In genomic region chr21:37224861-37225260, GRCh38 we compare ENCODE assay signal across 19 cellular contexts. TPM values are rescaled to one million over a fixed set of nuclear protein-coding genes. Genes with fewer than 3 reads are reported as not detected.
DNase-seq lines count a peak whose midpoint lies in the region; ATAC-seq and TF ChIP-seq lines count a peak whose summit lies in the region.
"Had no signal": no experiment of that assay in that cellular context is flagged by ENCODE, and none has a peak within 500 bp of the region (broad histone marks: within the 10 kb centered on the region; RNA-seq: fewer than 3 reads in every experiment).

No MANE protein-coding gene starts in this region.

- no peaks in the 10 kb centered on the region for H3K27me3 ChIP-seq in CD4-positive, alpha-beta T cell (ENCODE audit: control insufficient read depth, insufficient read depth, low read length)
- H3K27me3 ChIP-seq: adrenal gland, breast epithelium, hepatocyte, ovary had no signal

- no peak for TF ChIP-seq CTCF in CD4-positive, alpha-beta T cell (IDR thresholded peaks at IDR 0.05)
- no peak for TF ChIP-seq CTCF in GM20000 (IDR thresholded peaks at IDR 0.05; ENCODE audit: extremely low read depth, missing control alignments)

- peak overlapping the region; percentile 78 for H3K4me3 Mint-ChIP-seq in CD4-positive, alpha-beta T cell
- no peak overlapping the region for H3K4me3 Mint-ChIP-seq in activated CD4-positive, alpha-beta memory T cell treated with anti-CD3 and anti-CD28 coated beads, Interleukin-2, amount 10 ng/mL, durations not matched to agents 7 days and 5 days
- H3K4me3 Mint-ChIP-seq in memory B cell: no peak overlapping the region

- no peak for ATAC-seq in CD4-positive, alpha-beta T cell (ENCODE audit: poor library complexity)
- no peak for ATAC-seq in memory B cell (ENCODE audit: low read depth)
- no peak for ATAC-seq in GM19035 (IDR thresholded peaks at IDR 0.05; ENCODE audit: unreplicated experiment)
- ATAC-seq: sciatic nerve had no signal

- no peaks in the 10 kb centered on the region for H3K9me3 ChIP-seq in CD4-positive, alpha-beta T cell (ENCODE audit: control insufficient read depth, low read length)
- H3K9me3 ChIP-seq: adrenal gland, breast epithelium, ovary had no signal

- H3K27me3 Mint-ChIP-seq in CD4-positive, alpha-beta T cell: no peaks in the 10 kb centered on the region
- H3K27me3 Mint-ChIP-seq in activated CD4-positive, alpha-beta memory T cell treated with anti-CD3 and anti-CD28 coated beads, Interleukin-2, amount 10 ng/mL, durations not matched to agents 7 days and 5 days: no peaks in the 10 kb centered on the region
- H3K27me3 Mint-ChIP-seq in memory B cell: no peaks in the 10 kb centered on the region

- POLR2A ChIA-PET in CD4-positive, alpha-beta T cell (lab: Charles Lee): interaction anchor here (1.2 to 2.9 kb wide), 4 partner anchors 16 to 339 kb away, joined by 3 to 13 read pairs (median 4); partner anchors contain the start of gene VPS26C
- POLR2A ChIA-PET in activated CD4-positive, alpha-beta memory T cell treated with anti-CD3 and anti-CD28 coated beads, Interleukin-2, amount 10 ng/mL, durations not matched to agents 7 days and 5 days (lab: Charles Lee): interaction anchor here (0.6 to 1.8 kb wide), 9 partner anchors 12 to 146 kb away, joined by 3 to 6 read pairs (median 4); partner anchors contain the start of gene VPS26C

- CTCF ChIA-PET in CD4-positive, alpha-beta T cell (lab: Charles Lee): interaction anchor here (0.6 kb wide), 1 partner anchor 343 kb away, joined by 3 read pairs; no protein-coding TSS in a partner anchor
- CTCF ChIA-PET in activated CD4-positive, alpha-beta memory T cell treated with anti-CD3 and anti-CD28 coated beads, Interleukin-2, amount 10 ng/mL, durations not matched to agents 7 days and 5 days (lab: Charles Lee): interaction anchor here (0.9 kb wide), 1 partner anchor 44 kb away, joined by 3 read pairs; no protein-coding TSS in a partner anchor

- DNase-seq in NK-92 treated with Interleukin-12 subunit alpha and Interleukin-12 subunit beta, amount 100 ng/mL, for 24 hours (lab: John Stamatoyannopoulos, UW): peak; percentile 25
- DNase-seq in NK-92 (lab: John Stamatoyannopoulos, UW; ENCODE audit: unreplicated experiment) (no peak), memory B cell (ENCODE audit: low spot score in 2 of 2) (no peak), NCI-H146 treated with DMSO at 0.1 percent for 48 hours (lab: John Stamatoyannopoulos, UW; ENCODE audit: unreplicated experiment) (no peak), GM20000 (ENCODE audit: low spot score) (no peak)
- DNase-seq in CD4-positive, alpha-beta T cell: no peak
- no peak for DNase-seq in activated CD4-positive, alpha-beta memory T cell treated with anti-CD3 and anti-CD28 coated beads, Interleukin-2, amount 10 ng/mL, durations not matched to agents 7 days and 5 days
- DNase-seq: AML-193, NCI-H2171, NCI-H748 treated with DMSO at 0.1 percent for 48 hours, ovary, SHP77 treated with DMSO at 0.1 percent for 48 hours, trophoblast cell had no signal

- peaks cover 76% of the 10 kb centered on the region for H3K36me3 Mint-ChIP-seq in CD4-positive, alpha-beta T cell (ENCODE audit: low read depth)
- H3K36me3 Mint-ChIP-seq in activated CD4-positive, alpha-beta memory T cell treated with anti-CD3 and anti-CD28 coated beads, Interleukin-2, amount 10 ng/mL, durations not matched to agents 7 days and 5 days (ENCODE audit: low read depth): peaks cover 68% of the 10 kb centered on the region
- peaks cover 20% of the 10 kb centered on the region for H3K36me3 Mint-ChIP-seq in memory B cell

- no peaks in the 10 kb centered on the region for H3K9me3 Mint-ChIP-seq in CD4-positive, alpha-beta T cell
- peaks cover 2% of the 10 kb centered on the region for H3K9me3 Mint-ChIP-seq in activated CD4-positive, alpha-beta memory T cell treated with anti-CD3 and anti-CD28 coated beads, Interleukin-2, amount 10 ng/mL, durations not matched to agents 7 days and 5 days
- H3K9me3 Mint-ChIP-seq in memory B cell: no peaks in the 10 kb centered on the region

- intact Hi-C loops in CD4-positive, alpha-beta T cell (cut with DNase I, micrococcal nuclease): loop anchor here (5.0 to 10.0 kb wide), 3 partner anchors 153 to 237 kb away; partner anchors contain the start of genes PIGP (in 1 of the 2) and TTC3 (in 1 of the 2)

- peak overlapping the region; percentile 57 for H3K27ac ChIP-seq in CD4-positive, alpha-beta T cell (ENCODE audit: low read depth, low read length)
- H3K27ac ChIP-seq: 22Rv1, adrenal gland, breast epithelium, hepatocyte, ovary had no signal

- H3K4me1 Mint-ChIP-seq in CD4-positive, alpha-beta T cell (ENCODE audit: low read depth): peaks cover 53% of the 10 kb centered on the region
- H3K4me1 Mint-ChIP-seq in activated CD4-positive, alpha-beta memory T cell treated with anti-CD3 and anti-CD28 coated beads, Interleukin-2, amount 10 ng/mL, durations not matched to agents 7 days and 5 days: peaks cover 51% of the 10 kb centered on the region
- H3K4me1 Mint-ChIP-seq in memory B cell: peaks cover 12% of the 10 kb centered on the region

- peak overlapping the region; percentile 91 for H3K27ac Mint-ChIP-seq in CD4-positive, alpha-beta T cell
- peak overlapping the region; percentile 64 for H3K27ac Mint-ChIP-seq in activated CD4-positive, alpha-beta memory T cell treated with anti-CD3 and anti-CD28 coated beads, Interleukin-2, amount 10 ng/mL, durations not matched to agents 7 days and 5 days
- H3K27ac Mint-ChIP-seq in memory B cell: peak overlapping the region; percentile 63

RNA-seq across cellular contexts. Expression of gene VPS26C, which starts 42.3 kb away (rescaled TPM):
- 10 to 100 TPM; 31.8 to 36.0 TPM for total RNA-seq in CD4-positive, alpha-beta T cell
- total RNA-seq in activated CD4-positive, alpha-beta memory T cell treated with anti-CD3 and anti-CD28 coated beads, Interleukin-2, amount 10 ng/mL, durations not matched to agents 7 days and 5 days: 10 to 100 TPM; 70.7 to 73.1 TPM
